Comparison of ENCODE assay signal across 8 cellular contexts in the genomic region with DNA sequence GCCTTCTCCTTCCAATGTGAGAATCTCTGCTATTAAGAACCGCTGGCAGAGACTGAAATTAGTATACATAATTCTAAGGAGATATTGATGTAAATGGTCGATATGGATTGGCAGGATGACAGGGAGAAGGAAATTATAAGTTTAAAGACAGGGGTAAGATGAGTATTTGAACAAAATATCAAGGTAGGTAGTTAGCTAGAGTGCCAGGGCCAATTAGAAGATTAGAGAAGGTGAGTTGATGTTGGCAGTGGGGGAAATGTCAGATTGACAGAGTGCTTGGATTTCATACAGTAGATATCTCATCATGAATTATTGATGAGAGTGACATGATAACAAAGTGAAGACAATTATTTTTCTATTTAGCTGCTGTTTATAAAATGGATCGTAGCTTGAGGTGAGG.
"Had no signal": no experiment of that assay in that cellular context is flagged by ENCODE, and none has a peak within 500 bp of the region (broad histone marks: within the 10 kb centered on the region; RNA-seq: fewer than 3 reads in every experiment).

No MANE protein-coding gene starts in this region.

- H3K4me3 Mint-ChIP-seq: IgD-negative memory B cell had no signal

- DNase-seq: IMR-90, KBM-7, KG1 had no signal

- H3K27ac Mint-ChIP-seq: IgD-negative memory B cell had no signal

- H3K9me3 Mint-ChIP-seq: IgD-negative memory B cell had no signal

- H3K27ac ChIP-seq: HL-60 had no signal

- H3K27me3 Mint-ChIP-seq: IgD-negative memory B cell had no signal

- FAIRE-seq: HepG2, HTR-8/SVneo, K562 had no signal

- ATAC-seq: HepG2, K562 had no signal

- H3K4me3 ChIP-seq: K562 had no signal
